ENCODE assay signal across 8 cellular contexts in the genomic region with DNA sequence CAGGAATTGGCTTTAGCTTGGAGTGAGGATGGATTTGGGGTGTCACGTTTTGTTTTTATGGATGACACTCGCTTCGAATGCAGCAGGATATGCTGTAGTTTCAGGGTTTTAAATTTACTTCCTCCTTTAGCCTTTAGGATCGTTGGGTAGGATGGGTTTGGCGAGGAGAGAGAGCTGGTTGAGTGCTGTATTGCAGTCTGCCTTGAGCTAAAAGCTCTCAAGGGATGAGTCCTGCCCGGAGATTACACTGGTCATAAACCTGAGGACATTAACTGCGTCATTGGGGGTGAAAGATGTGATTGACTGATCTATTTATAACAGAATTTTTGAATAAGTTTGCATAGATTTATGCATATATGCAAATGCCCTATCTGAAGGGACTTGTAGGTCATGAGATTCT. TPM values are rescaled to one million over a fixed set of nuclear protein-coding genes. Genes with fewer than 3 reads are reported as not detected.
DNase-seq lines count a peak whose midpoint lies in the region; ATAC-seq, FAIRE-seq and TF ChIP-seq lines count a peak whose summit lies in the region.
"Not testable (repeated sequence)": the region's sequence is repeated elsewhere in the genome, so short reads cannot be mapped to it uniquely, and the experiment has no call there.

No MANE protein-coding gene starts in this region.

- not testable (repeated sequence) for H3K4me2 ChIP-seq in GM12878 (ENCODE audit: control insufficient read depth, insufficient read depth)

- SMC1A ChIA-PET in GM12878 (lab: Charles Lee; ENCODE audit: uncharacterized antibody, unreplicated experiment): not testable (repeated sequence)

- not testable (repeated sequence) for H3K4me1 Mint-ChIP-seq in Caco-2 (ENCODE audit: low read depth, unreplicated experiment); activated B cell treated with CpG ODN at 0.5 μM for 24 hours; naive B cell

- H3K36me3 ChIP-seq in Caco-2 (ENCODE audit: control insufficient read depth, insufficient read depth, low read length); GM12878 (ENCODE audit: control insufficient read depth in 2 of 2, insufficient read depth in 2 of 2, low read length in 1 of 2); heart right ventricle; thoracic aorta: not testable (repeated sequence)

- H3K4me3 Mint-ChIP-seq in Caco-2 (ENCODE audit: unreplicated experiment); activated B cell treated with CpG ODN at 0.5 μM for 24 hours; naive B cell: not testable (repeated sequence)

- not testable (repeated sequence) for TF ChIP-seq POLR2A in GM12878 (IDR thresholded peaks at IDR 0.05; ENCODE audit: low read depth, low read length)

- not testable (repeated sequence) for H3K4me3 ChIP-seq in Caco-2 (ENCODE audit: low read depth, low read length); GM12878; heart right ventricle; thoracic aorta

- not testable (repeated sequence) for DNase-seq in Caco-2; activated B cell treated with CpG ODN at 0.5 μM for 24 hours; GM12878 (ENCODE audit: low read depth, low spot score); heart right ventricle; naive B cell; thoracic aorta (ENCODE audit: low spot score)

- CTCF ChIA-PET in Caco-2 (lab: Charles Lee); activated B cell treated with CpG ODN at 0.5 μM for 24 hours (lab: Charles Lee); GM12878 (lab: Yijun Ruan, JAX): not testable (repeated sequence)

- H3K27me3 Mint-ChIP-seq in Caco-2 (ENCODE audit: insufficient read depth, unreplicated experiment); activated B cell treated with CpG ODN at 0.5 μM for 24 hours; naive B cell: not testable (repeated sequence)

- POLR2A ChIA-PET in Caco-2 (lab: Charles Lee); activated B cell treated with CpG ODN at 0.5 μM for 24 hours (lab: Charles Lee); GM12878 (lab: Charles Lee): not testable (repeated sequence)

- RAD21 ChIA-PET in GM12878 (lab: Charles Lee; ENCODE audit: unreplicated experiment): not testable (repeated sequence)

- not testable (repeated sequence) for H4K20me1 ChIP-seq in GM12878 (ENCODE audit: control insufficient read depth, insufficient read depth)

- H3K4me1 ChIP-seq in Caco-2; GM12878 (ENCODE audit: control insufficient read depth, insufficient read depth, low read length); heart right ventricle; thoracic aorta (ENCODE audit: control insufficient read depth in 1 of 2, low read depth in 2 of 2): not testable (repeated sequence)

- not testable (repeated sequence) for TF ChIP-seq RAD21 in GM12878 (IDR thresholded peaks at IDR 0.05; ENCODE audit: insufficient read depth, low read depth, low read length)

- H3K27ac ChIP-seq in GM12878 (ENCODE audit: control insufficient read depth, insufficient read depth); heart right ventricle; thoracic aorta: not testable (repeated sequence)

- H3K79me2 ChIP-seq in GM12878 (ENCODE audit: control insufficient read depth, insufficient read depth, low read length): not testable (repeated sequence)

- not testable (repeated sequence) for H3K9ac ChIP-seq in GM12878 (ENCODE audit: control insufficient read depth, insufficient read depth, low read length)

- not testable (repeated sequence) for H3K9me3 ChIP-seq in Caco-2; GM12878 (replicated peaks; ENCODE audit: control insufficient read depth, insufficient read depth, low read length); heart right ventricle; thoracic aorta

- H2AFZ ChIP-seq in GM12878 (ENCODE audit: control insufficient read depth, low read depth, low read length): not testable (repeated sequence)

- in situ Hi-C loops in GM12878 (cut with MboI): not testable (repeated sequence)

- not testable (repeated sequence) for H3K9me3 Mint-ChIP-seq in Caco-2 (ENCODE audit: unreplicated experiment); activated B cell treated with CpG ODN at 0.5 μM for 24 hours; naive B cell

- WGBS in GM12878 (ENCODE audit: insufficient coverage, insufficient replicate concordance, low lambda C conversion rate, missing lambda C conversion rate): no CpG with 5 or more reads among the region's 7 CpGs
- no CpG with 5 or more reads among the region's 7 CpGs for WGBS in heart right ventricle, 2 donors

- not testable (repeated sequence) for TF ChIP-seq CTCF in Caco-2 (IDR thresholded peaks at IDR 0.05; ENCODE audit: insufficient read depth in 1 of 2, low read depth in 1 of 2, low read length in 1 of 2, severe bottlenecking in 1 of 2, unreplicated experiment in 1 of 2); activated B cell treated with CpG ODN at 0.5 μM for 24 hours (IDR thresholded peaks at IDR 0.05); GM12878 (IDR thresholded peaks at IDR 0.05 in 2 of 3, conservative IDR thresholded peaks at IDR 0.05 in 1 of 3; ENCODE audit: control insufficient read depth in 2 of 3, extremely low read depth in 1 of 3, insufficient read depth in 1 of 3, low read depth in 3 of 3, low read length in 3 of 3); heart right ventricle (IDR thresholded peaks at IDR 0.05); thoracic aorta (IDR thresholded peaks at IDR 0.05)

- TSS peak; percentile 29 for BruUV-seq in Caco-2 (replicated peaks; lab: Mats Ljungman, UMichigan)
- TSS peak; percentile 55 for BruUV-seq in GM12878 (replicated peaks; lab: Mats Ljungman, UMichigan)

- not testable (repeated sequence) for H3K27ac Mint-ChIP-seq in Caco-2 (ENCODE audit: unreplicated experiment); activated B cell treated with CpG ODN at 0.5 μM for 24 hours; naive B cell

- not testable (repeated sequence) for TF ChIP-seq EP300 in GM12878 (IDR thresholded peaks at IDR 0.05; ENCODE audit: borderline replicate concordance in 1 of 2, control insufficient read depth in 1 of 2, low read depth in 2 of 2, low read length in 2 of 2)

- FAIRE-seq in GM12878 (lab: Jason Lieb, UNC): not testable (repeated sequence)

- not testable (repeated sequence) for H3K27me3 ChIP-seq in Caco-2 (replicated peaks; ENCODE audit: control insufficient read depth, insufficient read depth, low read length); GM12878 (replicated peaks in 1 of 2; ENCODE audit: control insufficient read depth in 2 of 2, insufficient read depth in 2 of 2, low read length in 1 of 2); heart right ventricle; thoracic aorta (replicated peaks; ENCODE audit: insufficient read depth)

- intact Hi-C loops in Caco-2 (cut with micrococcal nuclease; ENCODE audit: unreplicated experiment); activated B cell treated with CpG ODN at 0.5 μM for 24 hours (cut with micrococcal nuclease); GM12878 (cut with micrococcal nuclease; ENCODE audit: unreplicated experiment); heart right ventricle (cut with DNase I): not testable (repeated sequence)

- not testable (repeated sequence) for H3K36me3 Mint-ChIP-seq in Caco-2 (ENCODE audit: insufficient read depth, unreplicated experiment); activated B cell treated with CpG ODN at 0.5 μM for 24 hours (ENCODE audit: low read depth); naive B cell

- ATAC-seq in GM21360 (IDR thresholded peaks at IDR 0.05; ENCODE audit: unreplicated experiment): peak; percentile 37
- ATAC-seq in HG03280 (IDR thresholded peaks at IDR 0.05; ENCODE audit: unreplicated experiment): peak; percentile 35
- ATAC-seq in activated B cell treated with CpG ODN at 0.5 μM for 24 hours (ENCODE audit: low read depth): peak; percentile 78
- ATAC-seq in GM12878: peak; percentile 88
- peak; percentile 37 to 73 (median 66) for ATAC-seq in heart right ventricle
- ATAC-seq in naive B cell (ENCODE audit: low read depth in 2 of 2): peak; percentile 83 to 87
- ATAC-seq in thoracic aorta (ENCODE audit: insufficient number of reproducible peaks, low FRiP score, low read depth): peak; percentile 50

RNA-seq across cellular contexts. Expression of a gene that starts 0.9 kb away (rescaled TPM):
- 51.1 and 53.8 TPM in 2 replicates for total RNA-seq in Caco-2 (2022)
- total RNA-seq in activated B cell treated with CpG ODN at 0.5 μM for 24 hours: 107 and 117 TPM in 2 replicates
- total RNA-seq in GM12878 (2013; cell fraction: nucleolus; rRNA removed): 12.1 and 16.4 TPM in 2 replicates
- total RNA-seq in GM12878 (2014; rRNA removed): 14.4 and 16.9 TPM in 2 replicates
- total RNA-seq in GM12878 (2014; rRNA removed; fragmentation: Illumina TruSeq; extraction: Trizol): 15.5 and 15.8 TPM in 2 replicates
- total RNA-seq in GM12878 (2021): 16.0 and 18.1 TPM in 2 replicates
- 11.7 TPM for polyA plus RNA-seq in GM12878 (2011; ENCODE audit: low read depth)
- 16.6 and 18.7 TPM in 2 replicates for polyA plus RNA-seq in GM12878 (2011; rRNA removed)
- polyA plus RNA-seq in GM12878 (2011; cell fraction: cytosol; rRNA removed): 8.2 and 9.3 TPM in 2 replicates
- 9.5 and 11.4 TPM in 2 replicates for polyA plus RNA-seq in GM12878 (2011; cell fraction: nucleus; rRNA removed)
- polyA plus RNA-seq in GM12878 (2012): 11.1 and 14.5 TPM in 2 replicates
- 17.2 and 19.4 TPM in 2 replicates for polyA plus RNA-seq in GM12878 (2014; fragmentation: Illumina TruSeq; extraction: Trizol)
- polyA plus RNA-seq in GM12878 (2014; fragmentation: Nextera tagmentation; extraction: Ambion mirVana): 1 to 10 TPM; 6.8 to 7.6 TPM
- 8.9 and 10.2 TPM in 2 replicates for polyA plus RNA-seq in GM12878 (2014; rRNA removed)
- polyA plus RNA-seq in GM12878 (2016; fragmentation: Nextera tagmentation; extraction: Ambion mirVana): 10 to 100 TPM; 24.3 to 25.6 TPM
- polyA minus RNA-seq in GM12878 (2011; rRNA and poly(A)+ RNA removed): 15.1 and 26.7 TPM in 2 replicates
- 3.7 and 6.3 TPM in 2 replicates for polyA minus RNA-seq in GM12878 (2011; cell fraction: cytosol; rRNA and poly(A)+ RNA removed)
- 16.3 and 22.1 TPM in 2 replicates for polyA minus RNA-seq in GM12878 (2011; cell fraction: nucleus; rRNA and poly(A)+ RNA removed)
- total RNA-seq in heart right ventricle: 10 to 100 TPM; 13.0 to 28.0 (median 21.3) TPM
- 10 to 100 TPM in 1 of 2 donors, 1 to 10 TPM in 1; 4.5 to 15.1 TPM for polyA plus RNA-seq in heart right ventricle
- 10 to 100 TPM; 14.9 to 29.8 (median 18.9) TPM for polyA plus RNA-seq in naive B cell (ENCODE audit: low read depth in 6 of 6)
- 10 to 100 TPM; 27.2 to 27.9 TPM for total RNA-seq in thoracic aorta

RNA-seq across cellular contexts. Expression of a gene that starts 11.8 kb away (rescaled TPM):
- total RNA-seq in Caco-2 (2022) (35.8 and 39.4 TPM in 2 replicates), activated B cell treated with CpG ODN at 0.5 μM for 24 hours (40.0 and 57.2 TPM in 2 replicates), GM12878 (2014; rRNA removed) (11.0 and 12.6 TPM in 2 replicates), GM12878 (2014; rRNA removed; fragmentation: Illumina TruSeq; extraction: Trizol) (17.0 and 17.3 TPM in 2 replicates), GM12878 (2021) (15.1 and 20.0 TPM in 2 replicates), heart right ventricle (10 to 100 TPM in 2 of 10 donors, 1 to 10 TPM in 8; 5.5 to 13.0 (median 7.7) TPM), thoracic aorta (10 to 100 TPM; 13.7 to 16.1 TPM)
- total RNA-seq in GM12878 (2013; cell fraction: nucleolus; rRNA removed): 255 and 258 TPM in 2 replicates
- polyA plus RNA-seq in GM12878 (2011; ENCODE audit: low read depth): 11.4 TPM
- polyA plus RNA-seq in GM12878 (2011; rRNA removed) (38.7 and 39.1 TPM in 2 replicates), GM12878 (2014; fragmentation: Illumina TruSeq; extraction: Trizol) (20.3 and 23.9 TPM in 2 replicates), GM12878 (2014; fragmentation: Nextera tagmentation; extraction: Ambion mirVana) (1 to 10 TPM; 4.0 to 5.9 TPM), GM12878 (2014; rRNA removed) (20.2 and 20.7 TPM in 2 replicates), GM12878 (2016; fragmentation: Nextera tagmentation; extraction: Ambion mirVana) (10 to 100 TPM; 16.3 to 19.0 TPM), heart right ventricle (1 to 10 TPM; 1.8 to 6.0 TPM), naive B cell (ENCODE audit: low read depth in 6 of 6) (10 to 100 TPM in 1 of 6 donors, 1 to 10 TPM in 5; 3.0 to 13.5 (median 3.7) TPM)
- 34.6 and 44.1 TPM in 2 replicates for polyA plus RNA-seq in GM12878 (2011; cell fraction: cytosol; rRNA removed)
- 127 and 136 TPM in 2 replicates for polyA plus RNA-seq in GM12878 (2011; cell fraction: nucleus; rRNA removed)
- 13.9 and 14.3 TPM in 2 replicates for polyA plus RNA-seq in GM12878 (2012)
- polyA minus RNA-seq in GM12878 (2011; rRNA and poly(A)+ RNA removed): 43.6 and 49.0 TPM in 2 replicates
- polyA minus RNA-seq in GM12878 (2011; cell fraction: cytosol; rRNA and poly(A)+ RNA removed): 3.9 and 6.8 TPM in 2 replicates
- polyA minus RNA-seq in GM12878 (2011; cell fraction: nucleus; rRNA and poly(A)+ RNA removed): 49.8 and 80.9 TPM in 2 replicates

Comparison
In these comparisons a context has a peak if more than half of its experiments do, and no peak if none do; other contexts are left out.
1. ATAC-seq: peak in every context shown above with its lines; median percentile 88 in GM12878; 85 in naive B cell; 78 in activated B cell treated with CpG ODN at 0.5 μM for 24 hours; 66 in heart right ventricle; 50 in thoracic aorta; 37 in GM21360; 35 in HG03280.